ENCODE assay signal across 16 cellular contexts in genomic region chr7:90764848-90765570, GRCh38.
DNase-seq lines count a peak whose midpoint lies in the region; ATAC-seq and TF ChIP-seq lines count a peak whose summit lies in the region.
"Had no signal": no experiment of that assay in that cellular context is flagged by ENCODE, and none has a peak within 500 bp of the region (broad histone marks: within the 10 kb centered on the region; RNA-seq: fewer than 3 reads in every experiment).

No MANE protein-coding gene starts in this region.

- H3K79me1 ChIP-seq in trophoblast cell (ENCODE audit: low read length), result no peaks in the 10 kb centered on the region

- no peak overlapping the region for H2AK5ac ChIP-seq in trophoblast cell (ENCODE audit: low read length)

- no peak overlapping the region for H3K18ac ChIP-seq in trophoblast cell (ENCODE audit: low read length)

- H2BK12ac ChIP-seq in trophoblast cell (ENCODE audit: low read length), result no peak overlapping the region

- H3K27ac Mint-ChIP-seq in chondrocyte (ENCODE audit: unreplicated experiment) (peak overlapping the region; percentile 97), neural crest cell (ENCODE audit: unreplicated experiment) (peak overlapping the region; percentile 76)
- H3K27ac Mint-ChIP-seq: activated CD4-positive, alpha-beta memory T cell treated with anti-CD3 and anti-CD28 coated beads for 36 hours; CD4-positive, alpha-beta memory T cell had no signal

- H3K27ac ChIP-seq in trophoblast cell (ENCODE audit: low read depth, low read length) (no peak overlapping the region), coronary artery (no peak overlapping the region)
- H3K27ac ChIP-seq: cardiac muscle cell, sigmoid colon, testis had no signal

- no peak overlapping the region for H3K23ac ChIP-seq in trophoblast cell (ENCODE audit: low read length)

- TF ChIP-seq CTCF in chondrocyte (IDR thresholded peaks at IDR 0.05) (no peak), neural crest cell (conservative IDR thresholded peaks at IDR 0.05) (no peak), coronary artery (IDR thresholded peaks at IDR 0.05) (no peak)

- H3K27me3 Mint-ChIP-seq in chondrocyte (ENCODE audit: low read depth) (no peaks in the 10 kb centered on the region), neural crest cell (ENCODE audit: low read depth) (no peaks in the 10 kb centered on the region)
- H3K27me3 Mint-ChIP-seq: activated CD4-positive, alpha-beta memory T cell treated with anti-CD3 and anti-CD28 coated beads for 36 hours; CD4-positive, alpha-beta memory T cell had no signal

- H4K91ac ChIP-seq in trophoblast cell (ENCODE audit: low read depth, low read length), result no peak overlapping the region

- DNase-seq in chondrocyte (ENCODE audit: low spot score), result no peak
- no peak for DNase-seq in neural crest cell (ENCODE audit: low read depth, low spot score)
- DNase-seq in trophoblast cell, result no peak
- no peak for DNase-seq in CD1c-positive myeloid dendritic cell (ENCODE audit: extremely low spot score)
- no peak for DNase-seq in coronary artery (ENCODE audit: low spot score)
- DNase-seq: activated CD4-positive, alpha-beta memory T cell treated with anti-CD3 and anti-CD28 coated beads for 36 hours; activated naive CD4-positive, alpha-beta T cell; CD4-positive, alpha-beta memory T cell; NCI-H2081; sigmoid colon; T-helper 1 cell; testis had no signal

- no peaks in the 10 kb centered on the region for H3K9me3 Mint-ChIP-seq in chondrocyte (ENCODE audit: low read depth)
- no peaks in the 10 kb centered on the region for H3K9me3 Mint-ChIP-seq in neural crest cell
- H3K9me3 Mint-ChIP-seq: activated CD4-positive, alpha-beta memory T cell treated with anti-CD3 and anti-CD28 coated beads for 36 hours had no signal

- H2AFZ ChIP-seq in trophoblast cell (ENCODE audit: insufficient read depth, low read length, poor library complexity), result no peak overlapping the region

- peak; percentile 72 for ATAC-seq in GM18861 (IDR thresholded peaks at IDR 0.05; ENCODE audit: unreplicated experiment)
- peak; percentile 54 for ATAC-seq in HG03378 (IDR thresholded peaks at IDR 0.05; ENCODE audit: unreplicated experiment)
- ATAC-seq in HG03469 (IDR thresholded peaks at IDR 0.05; ENCODE audit: unreplicated experiment), result no peak

- no peak overlapping the region for H3K4me2 ChIP-seq in trophoblast cell (ENCODE audit: low read length)

- no peak overlapping the region for H3K9ac ChIP-seq in trophoblast cell (ENCODE audit: low read length)

- H3K4me3 ChIP-seq in trophoblast cell (ENCODE audit: low read depth, low read length), result no peak overlapping the region
- H3K4me3 ChIP-seq in coronary artery, result no peak overlapping the region
- H3K4me3 ChIP-seq: cardiac muscle cell, sigmoid colon, testis had no signal

- no peak overlapping the region for H3K4ac ChIP-seq in trophoblast cell (ENCODE audit: low read depth, low read length)

- H3K27me3 ChIP-seq in trophoblast cell (ENCODE audit: insufficient read depth, low read length), result no peaks in the 10 kb centered on the region
- H3K27me3 ChIP-seq: cardiac muscle cell, sigmoid colon, testis had no signal

- no peak overlapping the region for H3K14ac ChIP-seq in trophoblast cell (ENCODE audit: low read length)

- H3K4me3 Mint-ChIP-seq in chondrocyte (ENCODE audit: unreplicated experiment) (no peak overlapping the region), neural crest cell (no peak overlapping the region)
- H3K4me3 Mint-ChIP-seq: activated CD4-positive, alpha-beta memory T cell treated with anti-CD3 and anti-CD28 coated beads for 36 hours; CD4-positive, alpha-beta memory T cell had no signal

- no peak overlapping the region for H2BK120ac ChIP-seq in trophoblast cell (ENCODE audit: insufficient read depth, low read length, poor library complexity)

- H3K36me3 ChIP-seq in trophoblast cell (ENCODE audit: control insufficient read depth in 1 of 2, insufficient read depth in 2 of 2, low read length in 2 of 2), result no peaks in the 10 kb centered on the region
- H3K36me3 ChIP-seq: cardiac muscle cell, sigmoid colon had no signal

- no peaks in the 10 kb centered on the region for H3K9me3 ChIP-seq in trophoblast cell (ENCODE audit: insufficient read depth, low read depth, low read length)
- H3K9me3 ChIP-seq: sigmoid colon, testis had no signal

- H3K4me1 ChIP-seq in trophoblast cell (ENCODE audit: control insufficient read depth in 1 of 2, insufficient read depth in 2 of 2, low read length in 2 of 2), result peaks cover 0 to 2% of the 10 kb centered on the region in 2 experiments

- H4K8ac ChIP-seq in trophoblast cell (ENCODE audit: low read depth, low read length), result no peak overlapping the region

- no peak overlapping the region for H2BK5ac ChIP-seq in trophoblast cell (ENCODE audit: low read depth, low read length, poor library complexity)

- WGBS in trophoblast cell (ENCODE audit: extremely low coverage, insufficient coverage, insufficient read length), result no CpG with 5 or more reads among the region's 2 CpGs

- H3K4me1 Mint-ChIP-seq in chondrocyte (ENCODE audit: low read depth) (peaks cover 73% of the 10 kb centered on the region), neural crest cell (peaks cover 29% of the 10 kb centered on the region)
- H3K4me1 Mint-ChIP-seq: CD4-positive, alpha-beta memory T cell had no signal

- no peaks in the 10 kb centered on the region for H3K79me2 ChIP-seq in trophoblast cell (ENCODE audit: control insufficient read depth, insufficient read depth, low read length, poor library complexity)

- peaks cover 3% of the 10 kb centered on the region for H3K36me3 Mint-ChIP-seq in chondrocyte (ENCODE audit: low read depth)
- H3K36me3 Mint-ChIP-seq in neural crest cell (ENCODE audit: low read depth), result no peaks in the 10 kb centered on the region
- H3K36me3 Mint-ChIP-seq: activated CD4-positive, alpha-beta memory T cell treated with anti-CD3 and anti-CD28 coated beads for 36 hours; CD4-positive, alpha-beta memory T cell had no signal

- no peak overlapping the region for H4K12ac ChIP-seq in trophoblast cell (ENCODE audit: low read depth, low read length)
